ENCODE assay signal across 1 cellular context in genomic region chr5:92945630-92946097, GRCh38.
TF ChIP-seq lines count a peak whose summit lies in the region.

No MANE protein-coding gene starts in this region.

TF ChIP-seq in HCT116, 20 proteins besides CTCF, POLR2A, EP300 and RAD21 (continued from another document):
- TF ChIP-seq ZNF274 (IDR thresholded peaks at IDR 0.05; ENCODE audit: low read depth, low read length) (no peak), SRF (IDR thresholded peaks at IDR 0.05; ENCODE audit: low read depth) (no peak), TCF7L2 (IDR thresholded peaks at IDR 0.05; ENCODE audit: borderline replicate concordance, extremely low read depth, insufficient read depth, insufficient read length) (no peak)
TF ChIP-seq in HCT116: peak in this region for 0.
